In the genomic region with DNA sequence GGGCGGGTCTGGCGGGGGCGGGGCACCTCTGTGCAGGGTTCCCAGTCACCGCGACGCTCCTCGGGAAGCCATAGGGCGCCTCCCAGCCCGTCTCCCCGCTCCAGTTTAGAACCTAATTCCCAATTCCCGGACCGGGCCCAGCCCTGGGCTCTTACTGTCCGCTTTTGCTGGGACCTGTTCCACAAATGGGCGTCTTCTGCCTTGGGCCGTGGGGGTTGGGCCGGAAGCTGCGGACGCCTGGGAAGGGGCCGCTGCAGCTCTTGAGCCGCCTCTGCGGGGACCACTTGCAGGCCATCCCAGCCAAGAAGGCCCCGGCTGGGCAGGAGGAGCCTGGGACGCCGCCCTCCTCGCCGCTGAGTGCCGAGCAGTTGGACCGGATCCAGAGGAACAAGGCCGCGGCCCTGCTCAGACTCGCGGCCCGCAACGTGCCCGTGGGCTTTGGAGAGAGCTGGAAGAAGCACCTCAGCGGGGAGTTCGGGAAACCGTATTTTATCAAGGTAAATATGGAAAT, we compare ENCODE assay signal across 8 cellular contexts. TPM values are rescaled to one million over a fixed set of nuclear protein-coding genes. Genes with fewer than 3 reads are reported as not detected.
A peak's percentile ranks its signal among the peaks of the same experiment; 100 is the strongest.
DNase-seq lines count a peak whose midpoint lies in the region; ATAC-seq, FAIRE-seq and TF ChIP-seq lines count a peak whose summit lies in the region.

No MANE protein-coding gene starts in this region.

- TF ChIP-seq CTCF in AG09309 (IDR thresholded peaks at IDR 0.05; ENCODE audit: control insufficient read depth, insufficient read depth, low read depth, low read length, missing control alignments) (no peak), fibroblast of lung (conservative IDR thresholded peaks at IDR 0.05 in 1 of 2, IDR thresholded peaks at IDR 0.05 in 1 of 2; ENCODE audit: low read depth in 1 of 2, low read length in 2 of 2) (no peak), neural progenitor cell (IDR thresholded peaks at IDR 0.05) (no peak)

- H3K4me3 Mint-ChIP-seq in neural progenitor cell = peak overlapping the region; percentile 90

- peaks cover 14% of the 10 kb centered on the region for H3F3A ChIP-seq in neural progenitor cell (ENCODE audit: low read depth)

- peak overlapping the region; percentile 70 for H2AFZ ChIP-seq in fibroblast of lung (ENCODE audit: low read length)
- peak overlapping the region; percentile 7 for H2AFZ ChIP-seq in neural progenitor cell (replicated peaks)

- H3K9me3 Mint-ChIP-seq in neural progenitor cell = no peaks in the 10 kb centered on the region

- ATAC-seq in GM18909 (IDR thresholded peaks at IDR 0.05; ENCODE audit: poor library complexity, unreplicated experiment) (peak; percentile 32), HG03108 (IDR thresholded peaks at IDR 0.05; ENCODE audit: unreplicated experiment) (peak; percentile 20)

- peak overlapping the region; percentile 93 for H3K4me3 ChIP-seq in AG09309 (ENCODE audit: control insufficient read depth, low read depth, low read length)
- H3K4me3 ChIP-seq in fibroblast of lung (replicated peaks in 1 of 4; ENCODE audit: control extremely low read depth in 1 of 4, insufficient read depth in 1 of 4, low read depth in 3 of 4, low read length in 4 of 4) = peak overlapping the region; percentile 56 to 80 (median 69)
- peak overlapping the region; percentile 73 for H3K4me3 ChIP-seq in neural progenitor cell

- H3K9me3 ChIP-seq in fibroblast of lung (ENCODE audit: control insufficient read depth, insufficient read depth, low read depth, low read length) = no peaks in the 10 kb centered on the region
- no peaks in the 10 kb centered on the region for H3K9me3 ChIP-seq in neural progenitor cell (ENCODE audit: low read depth)

- H3K27ac ChIP-seq in fibroblast of lung (ENCODE audit: insufficient read depth, low read length) (peak overlapping the region; percentile 50), neural progenitor cell (no peak overlapping the region)

- no peaks in the 10 kb centered on the region for H4K20me1 ChIP-seq in fibroblast of lung (ENCODE audit: control insufficient read depth, extremely low read depth, insufficient read depth, low read length)
- peaks cover 16% of the 10 kb centered on the region for H4K20me1 ChIP-seq in neural progenitor cell (ENCODE audit: low read depth)

- peaks cover 4% of the 10 kb centered on the region for H3K4me1 ChIP-seq in fibroblast of lung (ENCODE audit: control insufficient read depth, extremely low read depth, insufficient read depth, low read length)
- H3K4me1 ChIP-seq in neural progenitor cell = peaks cover 5% of the 10 kb centered on the region

- FAIRE-seq in GM12892 (lab: Jason Lieb, UNC) = no peak

- H3K79me2 ChIP-seq in fibroblast of lung (ENCODE audit: control insufficient read depth, insufficient read depth, low read length) = peaks cover 4% of the 10 kb centered on the region
- H3K79me2 ChIP-seq in neural progenitor cell (ENCODE audit: low read depth) = peaks cover 39% of the 10 kb centered on the region

- H3K27me3 ChIP-seq in fibroblast of lung (ENCODE audit: control insufficient read depth, insufficient read depth, low read length) (no peaks in the 10 kb centered on the region), neural progenitor cell (no peaks in the 10 kb centered on the region)

- peak overlapping the region; percentile 86 for H3K4me2 ChIP-seq in fibroblast of lung (ENCODE audit: extremely low read depth, insufficient read depth, low read length)
- H3K4me2 ChIP-seq in neural progenitor cell = peak overlapping the region; percentile 85

- H3K27me3 Mint-ChIP-seq in neural progenitor cell (ENCODE audit: insufficient read depth, low read depth) = peaks cover 6% of the 10 kb centered on the region

- H3K36me3 Mint-ChIP-seq in neural progenitor cell = peaks cover 21% of the 10 kb centered on the region

- peak overlapping the region; percentile 60 for H3K9ac ChIP-seq in fibroblast of lung (ENCODE audit: insufficient read depth, low read length)
- H3K9ac ChIP-seq in neural progenitor cell = peak overlapping the region; percentile 29

- no peak overlapping the region for H3K27ac Mint-ChIP-seq in neural progenitor cell

- no peak for TF ChIP-seq POLR2A in GM12892 (IDR thresholded peaks at IDR 0.05; ENCODE audit: low read depth, low read length)

- DNase-seq in AG09309 (ENCODE audit: low read depth) (no peak), T-helper 22 cell (ENCODE audit: low read depth) (peak; percentile 30), fibroblast of lung (ENCODE audit: low read depth in 2 of 2) (peak; percentile 73 to 77), neural progenitor cell (ENCODE audit: low spot score) (no peak), cerebellar cortex (ENCODE audit: low spot score) (no peak), GM12892 (ENCODE audit: insufficient read length) (no peak)

- H3K36me3 ChIP-seq in fibroblast of lung (ENCODE audit: control insufficient read depth, insufficient read depth, low read length) (peaks cover 1% of the 10 kb centered on the region), neural progenitor cell (peaks cover 3% of the 10 kb centered on the region)

- H3K4me1 Mint-ChIP-seq in neural progenitor cell = peaks cover 27% of the 10 kb centered on the region

RNA-seq across cellular contexts. Expression of a gene that starts 0.8 kb away (rescaled TPM):
- total RNA-seq in fibroblast of lung (23.5 and 23.9 TPM in 2 replicates), neural progenitor cell (ENCODE audit: low replicate concordance) (71.0 and 132 TPM in 2 replicates)
- 16.0 and 22.7 TPM in 2 replicates for polyA plus RNA-seq in fibroblast of lung
- polyA plus RNA-seq in fibroblast of lung (2012) = 14.4 and 21.8 TPM in 2 replicates
- polyA minus RNA-seq in fibroblast of lung (ENCODE audit: low replicate concordance) = 8.2 and 10.2 TPM in 2 replicates
- 49.9 TPM for polyA plus RNA-seq in GM12892 (2012; ENCODE audit: missing spikeins)

RNA-seq across cellular contexts. Expression of a gene that starts 4.9 kb away (rescaled TPM):
- total RNA-seq in fibroblast of lung (20.8 and 28.0 TPM in 2 replicates), neural progenitor cell (ENCODE audit: low replicate concordance) (18.5 TPM in 2 replicates)
- polyA plus RNA-seq in fibroblast of lung = 15.1 and 15.4 TPM in 2 replicates
- 15.4 and 16.8 TPM in 2 replicates for polyA plus RNA-seq in fibroblast of lung (2012)
- 3.3 and 18.9 TPM in 2 replicates for polyA minus RNA-seq in fibroblast of lung (ENCODE audit: low replicate concordance)
- 24.5 TPM for polyA plus RNA-seq in GM12892 (2012; ENCODE audit: missing spikeins)

RNA-seq across cellular contexts. Expression of a gene that starts 18.2 kb away (rescaled TPM):
- total RNA-seq in fibroblast of lung (5.1 and 9.1 TPM in 2 replicates), neural progenitor cell (ENCODE audit: low replicate concordance) (2.4 and 5.0 TPM in 2 replicates)
- 1.5 and 1.7 TPM in 2 replicates for polyA plus RNA-seq in fibroblast of lung
- 2.2 and 2.5 TPM in 2 replicates for polyA plus RNA-seq in fibroblast of lung (2012)
- 4.8 and 5.0 TPM in 2 replicates for polyA minus RNA-seq in fibroblast of lung (ENCODE audit: low replicate concordance)
- polyA plus RNA-seq in GM12892 (2012; ENCODE audit: missing spikeins) = 0.64 TPM

RNA-seq across cellular contexts. Expression of a gene that starts 45.8 kb away (rescaled TPM):
- total RNA-seq in fibroblast of lung (8.0 and 9.9 TPM in 2 replicates), neural progenitor cell (ENCODE audit: low replicate concordance) (17.4 and 17.6 TPM in 2 replicates)
- polyA plus RNA-seq in fibroblast of lung = 12.3 and 13.9 TPM in 2 replicates
- polyA plus RNA-seq in fibroblast of lung (2012) = 5.4 and 7.1 TPM in 2 replicates
- polyA minus RNA-seq in fibroblast of lung (ENCODE audit: low replicate concordance) = 28.9 and 37.5 TPM in 2 replicates
- polyA plus RNA-seq in GM12892 (2012; ENCODE audit: missing spikeins) = 5.4 TPM

Comparison
In these comparisons a context has a peak if more than half of its experiments do, and no peak if none do; other contexts are left out.
1. DNase-seq: peak in T-helper 22 cell (single experiment) and fibroblast of lung (2 of 2); none in AG09309 (single experiment), neural progenitor cell (single experiment), cerebellar cortex (single experiment) and GM12892 (single experiment).
2. Peak in every context shown above with its lines, with median percentiles within 50 percentile points of each other: H3K4me3 ChIP-seq.